In the genomic region with DNA sequence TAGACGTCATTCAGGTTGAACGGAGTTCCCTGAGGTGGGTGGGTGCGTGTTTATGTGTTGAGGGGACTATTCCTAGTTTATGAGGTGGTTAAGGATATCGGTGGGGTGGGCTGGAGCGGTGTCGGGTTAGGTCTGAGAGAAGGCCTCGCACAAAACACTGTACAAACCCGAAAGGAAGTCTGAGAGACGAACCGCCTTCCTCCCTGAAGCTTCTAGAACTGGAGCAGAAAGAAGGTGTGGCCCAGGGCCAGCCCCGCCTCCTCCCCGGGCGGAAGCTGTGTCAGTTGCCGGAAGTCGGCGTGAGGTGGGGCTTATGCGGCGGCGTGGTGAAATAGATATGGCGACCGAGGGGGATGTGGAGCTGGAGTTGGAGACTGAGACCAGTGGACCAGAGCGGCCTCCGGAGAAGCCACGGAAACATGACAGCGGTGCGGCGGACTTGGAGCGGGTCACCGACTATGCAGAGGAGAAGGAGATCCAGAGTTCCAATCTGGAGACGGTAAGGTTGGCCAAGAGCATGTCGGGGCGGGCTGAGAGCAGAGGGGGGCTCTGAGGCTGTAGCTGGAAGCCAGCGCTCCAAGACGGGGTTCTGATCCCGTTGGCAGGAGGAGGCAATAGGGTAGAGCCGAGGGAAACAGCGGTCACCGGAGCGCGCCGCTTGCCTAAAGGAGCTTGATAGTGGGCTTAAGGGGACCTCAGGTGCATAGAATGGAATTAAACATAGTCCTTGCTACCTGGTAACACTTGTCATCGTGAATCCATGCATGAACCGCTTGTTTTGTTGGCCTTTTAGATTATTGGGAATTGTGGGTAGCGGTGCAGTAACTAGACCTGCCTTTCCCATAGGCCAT, we compare ENCODE assay signal across 1 cellular context.
TF ChIP-seq lines count a peak whose summit lies in the region.

HYPK (plus strand) TSS at position 314 of the 851 bp plus-strand sequence; CDS start at position 338, 24 bp downstream.

TF ChIP-seq in GM12878, 131 proteins besides CTCF, POLR2A, EP300 and RAD21 (continued from another document):
- peak; percentile 35; the same call in 1 of the 2 replicates for TF ChIP-seq SPI1 (IDR thresholded peaks at IDR 0.05; ENCODE audit: borderline replicate concordance, insufficient read depth, low read depth, low read length)
- TF ChIP-seq ETV6 (conservative IDR thresholded peaks at IDR 0.05 in 1 of 2, IDR thresholded peaks at IDR 0.05 in 1 of 2; ENCODE audit: borderline replicate concordance in 1 of 2, low read depth in 1 of 2), result no peak
- TF ChIP-seq TCF3 (IDR thresholded peaks at IDR 0.05; ENCODE audit: borderline replicate concordance, insufficient read depth, low read depth, low read length), result no peak
- TF ChIP-seq, protein P1, sequence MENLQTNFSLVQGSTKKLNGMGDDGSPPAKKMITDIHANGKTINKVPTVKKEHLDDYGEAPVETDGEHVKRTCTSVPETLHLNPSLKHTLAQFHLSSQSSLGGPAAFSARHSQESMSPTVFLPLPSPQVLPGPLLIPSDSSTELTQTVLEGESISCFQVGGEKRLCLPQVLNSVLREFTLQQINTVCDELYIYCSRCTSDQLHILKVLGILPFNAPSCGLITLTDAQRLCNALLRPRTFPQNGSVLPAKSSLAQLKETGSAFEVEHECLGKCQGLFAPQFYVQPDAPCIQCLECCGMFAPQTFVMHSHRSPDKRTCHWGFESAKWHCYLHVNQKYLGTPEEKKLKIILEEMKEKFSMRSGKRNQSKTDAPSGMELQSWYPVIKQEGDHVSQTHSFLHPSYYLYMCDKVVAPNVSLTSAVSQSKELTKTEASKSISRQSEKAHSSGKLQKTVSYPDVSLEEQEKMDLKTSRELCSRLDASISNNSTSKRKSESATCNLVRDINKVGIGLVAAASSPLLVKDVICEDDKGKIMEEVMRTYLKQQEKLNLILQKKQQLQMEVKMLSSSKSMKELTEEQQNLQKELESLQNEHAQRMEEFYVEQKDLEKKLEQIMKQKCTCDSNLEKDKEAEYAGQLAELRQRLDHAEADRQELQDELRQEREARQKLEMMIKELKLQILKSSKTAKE (IDR thresholded peaks at IDR 0.05; ENCODE audit: low read depth, poor library complexity, severe bottlenecking), result no peak
- TF ChIP-seq, protein P2, sequence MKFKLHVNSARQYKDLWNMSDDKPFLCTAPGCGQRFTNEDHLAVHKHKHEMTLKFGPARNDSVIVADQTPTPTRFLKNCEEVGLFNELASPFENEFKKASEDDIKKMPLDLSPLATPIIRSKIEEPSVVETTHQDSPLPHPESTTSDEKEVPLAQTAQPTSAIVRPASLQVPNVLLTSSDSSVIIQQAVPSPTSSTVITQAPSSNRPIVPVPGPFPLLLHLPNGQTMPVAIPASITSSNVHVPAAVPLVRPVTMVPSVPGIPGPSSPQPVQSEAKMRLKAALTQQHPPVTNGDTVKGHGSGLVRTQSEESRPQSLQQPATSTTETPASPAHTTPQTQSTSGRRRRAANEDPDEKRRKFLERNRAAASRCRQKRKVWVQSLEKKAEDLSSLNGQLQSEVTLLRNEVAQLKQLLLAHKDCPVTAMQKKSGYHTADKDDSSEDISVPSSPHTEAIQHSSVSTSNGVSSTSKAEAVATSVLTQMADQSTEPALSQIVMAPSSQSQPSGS (IDR thresholded peaks at IDR 0.05; ENCODE audit: low read length), result no peak
- 0 out of 2 replicates have a peak, but pooled peaks have one; percentile 26 for TF ChIP-seq ESRRA (IDR thresholded peaks at IDR 0.05; ENCODE audit: low read length)
- no peak for TF ChIP-seq BCL11A (IDR thresholded peaks at IDR 0.05; ENCODE audit: low read depth, low read length)
- peak; percentile 31 for TF ChIP-seq IKZF1 (conservative IDR thresholded peaks at IDR 0.05)
- TF ChIP-seq RFX5 (IDR thresholded peaks at IDR 0.05; ENCODE audit: low read depth, low read length), result 0 out of 2 replicates have a peak, but pooled peaks have one; percentile 29
- TF ChIP-seq RUNX3 (IDR thresholded peaks at IDR 0.05; ENCODE audit: low read length), result no peak; the same call in none of the 2 replicates
- no peak for TF ChIP-seq IRF4 (IDR thresholded peaks at IDR 0.05; ENCODE audit: low read depth, low read length)
- TF ChIP-seq EED (IDR thresholded peaks at IDR 0.05; ENCODE audit: low read depth), result no peak
- TF ChIP-seq, protein P3, sequence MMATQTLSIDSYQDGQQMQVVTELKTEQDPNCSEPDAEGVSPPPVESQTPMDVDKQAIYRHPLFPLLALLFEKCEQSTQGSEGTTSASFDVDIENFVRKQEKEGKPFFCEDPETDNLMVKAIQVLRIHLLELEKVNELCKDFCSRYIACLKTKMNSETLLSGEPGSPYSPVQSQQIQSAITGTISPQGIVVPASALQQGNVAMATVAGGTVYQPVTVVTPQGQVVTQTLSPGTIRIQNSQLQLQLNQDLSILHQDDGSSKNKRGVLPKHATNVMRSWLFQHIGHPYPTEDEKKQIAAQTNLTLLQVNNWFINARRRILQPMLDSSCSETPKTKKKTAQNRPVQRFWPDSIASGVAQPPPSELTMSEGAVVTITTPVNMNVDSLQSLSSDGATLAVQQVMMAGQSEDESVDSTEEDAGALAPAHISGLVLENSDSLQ (IDR thresholded peaks at IDR 0.05), result peak; percentile 62; the same call in 1 of the 2 replicates
- TF ChIP-seq ATF7 (IDR thresholded peaks at IDR 0.05; ENCODE audit: low read depth), result peak; percentile 40; the same call in 1 of the 2 replicates
- TF ChIP-seq NR2C1 (IDR thresholded peaks at IDR 0.05), result no peak
- no peak for TF ChIP-seq SUPT20H (IDR thresholded peaks at IDR 0.05; ENCODE audit: borderline replicate concordance, control insufficient read depth, low read depth, low read length)
- TF ChIP-seq, protein P4, sequence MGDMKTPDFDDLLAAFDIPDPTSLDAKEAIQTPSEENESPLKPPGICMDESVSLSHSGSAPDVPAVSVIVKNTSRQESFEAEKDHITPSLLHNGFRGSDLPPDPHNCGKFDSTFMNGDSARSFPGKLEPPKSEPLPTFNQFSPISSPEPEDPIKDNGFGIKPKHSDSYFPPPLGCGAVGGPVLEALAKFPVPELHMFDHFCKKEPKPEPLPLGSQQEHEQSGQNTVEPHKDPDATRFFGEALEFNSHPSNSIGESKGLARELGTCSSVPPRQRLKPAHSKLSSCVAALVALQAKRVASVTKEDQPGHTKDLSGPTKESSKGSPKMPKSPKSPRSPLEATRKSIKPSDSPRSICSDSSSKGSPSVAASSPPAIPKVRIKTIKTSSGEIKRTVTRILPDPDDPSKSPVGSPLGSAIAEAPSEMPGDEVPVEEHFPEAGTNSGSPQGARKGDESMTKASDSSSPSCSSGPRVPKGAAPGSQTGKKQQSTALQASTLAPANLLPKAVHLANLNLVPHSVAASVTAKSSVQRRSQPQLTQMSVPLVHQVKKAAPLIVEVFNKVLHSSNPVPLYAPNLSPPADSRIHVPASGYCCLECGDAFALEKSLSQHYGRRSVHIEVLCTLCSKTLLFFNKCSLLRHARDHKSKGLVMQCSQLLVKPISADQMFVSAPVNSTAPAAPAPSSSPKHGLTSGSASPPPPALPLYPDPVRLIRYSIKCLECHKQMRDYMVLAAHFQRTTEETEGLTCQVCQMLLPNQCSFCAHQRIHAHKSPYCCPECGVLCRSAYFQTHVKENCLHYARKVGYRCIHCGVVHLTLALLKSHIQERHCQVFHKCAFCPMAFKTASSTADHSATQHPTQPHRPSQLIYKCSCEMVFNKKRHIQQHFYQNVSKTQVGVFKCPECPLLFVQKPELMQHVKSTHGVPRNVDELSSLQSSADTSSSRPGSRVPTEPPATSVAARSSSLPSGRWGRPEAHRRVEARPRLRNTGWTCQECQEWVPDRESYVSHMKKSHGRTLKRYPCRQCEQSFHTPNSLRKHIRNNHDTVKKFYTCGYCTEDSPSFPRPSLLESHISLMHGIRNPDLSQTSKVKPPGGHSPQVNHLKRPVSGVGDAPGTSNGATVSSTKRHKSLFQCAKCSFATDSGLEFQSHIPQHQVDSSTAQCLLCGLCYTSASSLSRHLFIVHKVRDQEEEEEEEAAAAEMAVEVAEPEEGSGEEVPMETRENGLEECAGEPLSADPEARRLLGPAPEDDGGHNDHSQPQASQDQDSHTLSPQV (IDR thresholded peaks at IDR 0.05), result no peak
- peak; percentile 84 for TF ChIP-seq NBN (IDR thresholded peaks at IDR 0.05)
- peak; percentile 84 for TF ChIP-seq MLLT1 (IDR thresholded peaks at IDR 0.05)
